In the genomic region with DNA sequence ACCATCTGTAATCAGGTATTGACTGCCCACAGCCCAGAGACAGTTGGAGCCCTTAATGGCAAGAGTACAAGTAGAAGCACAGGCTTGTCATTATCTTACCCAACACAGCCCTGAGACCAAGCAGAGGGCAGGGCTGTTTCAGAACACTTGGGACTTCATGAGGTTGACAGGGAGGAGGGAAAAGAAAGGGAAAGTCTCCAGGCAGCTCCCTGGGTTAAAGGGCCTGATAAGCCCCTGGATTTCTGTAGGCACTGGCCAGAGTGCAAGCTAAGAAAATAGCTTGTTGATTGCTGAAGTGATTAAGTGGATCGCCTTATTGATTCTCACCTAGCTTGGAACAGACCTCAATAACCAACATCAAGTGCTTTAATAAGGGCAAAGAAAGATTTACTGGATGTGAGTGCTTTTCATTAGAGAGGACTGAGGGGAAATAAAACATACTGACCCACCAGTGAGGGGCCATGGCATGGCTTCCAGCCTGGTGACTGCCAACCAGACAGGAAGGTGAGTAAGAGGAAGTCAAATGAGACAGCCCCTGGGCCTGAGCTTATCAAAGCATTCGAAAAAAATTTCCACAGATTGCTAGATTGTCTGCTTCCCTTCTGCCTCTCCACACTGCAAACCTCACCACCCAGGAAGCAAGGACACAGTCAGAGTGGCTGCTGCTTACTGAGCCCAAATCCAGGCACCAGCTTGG, we compare ENCODE assay signal across 16 cellular contexts.
DNase-seq lines count a peak whose midpoint lies in the region; ATAC-seq and TF ChIP-seq lines count a peak whose summit lies in the region.
"Had no signal": no experiment of that assay in that cellular context is flagged by ENCODE, and none has a peak within 500 bp of the region (broad histone marks: within the 10 kb centered on the region; RNA-seq: fewer than 3 reads in every experiment).

No MANE protein-coding gene starts in this region.

- H3K36me3 ChIP-seq in BLaER1 treated with 17β-estradiol and CSF1 and Interleukin-3, amounts not matched to agents 10 nM and 100 nM = no peaks in the 10 kb centered on the region; a peak in 1 of 22 replicates
- H3K36me3 ChIP-seq: WERI-Rb-1 had no signal

- in situ Hi-C loops in astrocyte of the spinal cord (cut with HindIII; ENCODE audit: low sequenced_read_pairs) = no loop called here

- no peaks in the 10 kb centered on the region for H3K36me3 Mint-ChIP-seq in activated T-cell treated with anti-CD3 and anti-CD28 coated beads, Interleukin-2, amount 50 U/mL, for 24 hours (ENCODE audit: low read depth)

- peaks cover 5 to 14% (median 10%) of the 10 kb centered on the region in 10 experiments; a peak in 16 of 20 replicates for H3K4me1 ChIP-seq in BLaER1 treated with 17β-estradiol and CSF1 and Interleukin-3, amounts not matched to agents 10 nM and 100 nM

- DNase-seq in KG1 (lab: John Stamatoyannopoulos, UW) = peak; percentile 33
- DNase-seq in astrocyte of the spinal cord (ENCODE audit: low read depth, low spot score) = peak; percentile 23
- DNase-seq in lung microvascular endothelial cell (ENCODE audit: low read depth in 2 of 2) = peak; percentile 88 to 94
- DNase-seq in activated T-cell treated with anti-CD3 and anti-CD28 coated beads, Interleukin-2, amount 50 U/mL, for 24 hours = no peak
- DNase-seq in NCI-H187 (lab: John Stamatoyannopoulos, UW) = no peak
- DNase-seq: activated CD8-positive, alpha-beta memory T cell treated with anti-CD3 and anti-CD28 coated beads, Interleukin-2, amount 50 U/mL, for 4 hours; DMS79; mucosa of descending colon; NCI-H446 treated with DMSO at 0.1 percent for 48 hours; SHP77; stimulated activated CD4-positive, alpha-beta T cell treated with anti-CD3 and anti-CD28 coated beads, Interleukin-2, amount 100 ng/mL, for 24 hours; WERI-Rb-1 had no signal

- H3K9ac ChIP-seq in BLaER1 treated with 17β-estradiol and CSF1 and Interleukin-3, amounts not matched to agents 10 nM and 100 nM = no peak overlapping the region

- TF ChIP-seq CTCF in astrocyte of the spinal cord (IDR thresholded peaks at IDR 0.05; ENCODE audit: low read depth, low read length) = no peak

- H3K27me3 Mint-ChIP-seq in activated T-cell treated with anti-CD3 and anti-CD28 coated beads, Interleukin-2, amount 50 U/mL, for 24 hours = peaks cover 32% of the 10 kb centered on the region

- no peak overlapping the region for H3K4me3 ChIP-seq in BLaER1 treated with 17β-estradiol and CSF1 and Interleukin-3, amounts not matched to agents 10 nM and 100 nM
- H3K4me3 ChIP-seq in astrocyte of the spinal cord (ENCODE audit: low read depth, low read length) = no peak overlapping the region
- H3K4me3 ChIP-seq: coronary artery, mucosa of descending colon had no signal

- peak overlapping the region in 6 of 11 experiments; percentile 7 to 39 (median 36); a peak in 8 of 22 replicates for H3K27ac ChIP-seq in BLaER1 treated with 17β-estradiol and CSF1 and Interleukin-3, amounts not matched to agents 10 nM and 100 nM
- H3K27ac ChIP-seq: coronary artery, WERI-Rb-1 had no signal

- no peaks in the 10 kb centered on the region for H3K27me3 ChIP-seq in BLaER1 treated with 17β-estradiol and CSF1 and Interleukin-3, amounts not matched to agents 10 nM and 100 nM

- ATAC-seq in GM19455 (IDR thresholded peaks at IDR 0.05; ENCODE audit: unreplicated experiment) (no peak), HG03342 (IDR thresholded peaks at IDR 0.05; ENCODE audit: unreplicated experiment) (no peak)
- ATAC-seq: mucosa of descending colon had no signal

- no peak overlapping the region for H3K27ac Mint-ChIP-seq in activated T-cell treated with anti-CD3 and anti-CD28 coated beads, Interleukin-2, amount 50 U/mL, for 24 hours

- H3K4me3 Mint-ChIP-seq in activated T-cell treated with anti-CD3 and anti-CD28 coated beads, Interleukin-2, amount 50 U/mL, for 24 hours = no peak overlapping the region

- H3K4me1 Mint-ChIP-seq in activated T-cell treated with anti-CD3 and anti-CD28 coated beads, Interleukin-2, amount 50 U/mL, for 24 hours (ENCODE audit: low read depth) = no peaks in the 10 kb centered on the region

- peaks cover 24 to 39% (median 30%) of the 10 kb centered on the region in 11 experiments for H3K9me3 ChIP-seq in BLaER1 treated with 17β-estradiol and CSF1 and Interleukin-3, amounts not matched to agents 10 nM and 100 nM (replicated peaks in 1 of 11)

- peaks cover 11% of the 10 kb centered on the region for H3K9me3 Mint-ChIP-seq in activated T-cell treated with anti-CD3 and anti-CD28 coated beads, Interleukin-2, amount 50 U/mL, for 24 hours

- H3K4me2 ChIP-seq in BLaER1 treated with 17β-estradiol and CSF1 and Interleukin-3, amounts not matched to agents 10 nM and 100 nM = peak overlapping the region in 10 of 11 experiments; percentile 1 to 68 (median 40); a peak in 19 of 22 replicates

- no peaks in the 10 kb centered on the region for H4K20me1 ChIP-seq in BLaER1 treated with 17β-estradiol and CSF1 and Interleukin-3, amounts not matched to agents 10 nM and 100 nM

Comparison
In these comparisons a context has a peak if more than half of its experiments do, and no peak if none do; other contexts are left out.
1. DNase-seq: peak in KG1 (single experiment), astrocyte of the spinal cord (single experiment) and lung microvascular endothelial cell (2 of 2); none in activated T-cell treated with anti-CD3 and anti-CD28 coated beads, Interleukin-2, amount 50 U/mL, for 24 hours (single experiment) and NCI-H187 (0 of 2).